ENCODE assay signal across 14 cellular contexts in the genomic region with DNA sequence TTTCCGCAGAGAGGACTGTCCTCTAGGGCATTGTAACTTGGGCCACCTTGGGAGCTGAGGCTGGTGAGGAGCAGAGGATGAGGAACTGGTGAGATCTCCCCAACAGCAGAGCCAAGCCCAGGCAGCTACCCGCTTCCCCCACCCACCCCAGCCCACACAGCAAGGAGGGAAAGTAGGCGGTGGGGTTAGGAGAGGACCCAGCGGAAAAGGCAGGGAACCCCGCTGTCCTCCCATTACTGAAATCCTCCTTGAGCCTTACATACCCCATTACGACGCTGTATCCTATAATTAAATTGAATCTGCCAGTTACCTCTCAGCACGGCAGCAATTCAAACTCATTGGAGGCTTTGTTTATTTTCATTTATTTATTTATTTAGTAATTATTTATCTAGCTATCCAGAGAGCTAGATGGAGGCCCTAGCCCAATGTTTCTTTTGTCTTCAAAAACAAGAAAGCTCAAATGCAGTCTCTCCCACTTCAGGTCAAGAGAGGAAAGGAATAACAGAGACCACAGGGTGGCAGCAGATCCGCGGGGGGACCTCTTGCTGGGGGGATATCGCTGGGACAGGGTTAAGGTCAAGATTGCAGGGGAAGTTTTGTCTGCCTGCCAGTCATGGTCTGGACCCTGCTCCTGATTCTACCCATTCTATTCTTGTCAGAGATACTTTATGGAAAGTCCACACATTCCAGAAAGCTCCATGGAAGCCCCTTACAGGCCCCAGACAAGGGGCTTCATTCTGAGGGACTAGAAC.
A peak's percentile ranks its signal among the peaks of the same experiment; 100 is the strongest.
DNase-seq lines count a peak whose midpoint lies in the region; ATAC-seq, FAIRE-seq and TF ChIP-seq lines count a peak whose summit lies in the region.
"Had no signal": no experiment of that assay in that cellular context is flagged by ENCODE, and none has a peak within 500 bp of the region (broad histone marks: within the 10 kb centered on the region; RNA-seq: fewer than 3 reads in every experiment).

No MANE protein-coding gene starts in this region.

- H2AFZ ChIP-seq in endothelial cell of umbilical vein (ENCODE audit: low read depth, low read length): no peak overlapping the region

- H3K9me3 Mint-ChIP-seq in HFFc6: no peaks in the 10 kb centered on the region
- no peaks in the 10 kb centered on the region for H3K9me3 Mint-ChIP-seq in activated T-helper 1 cell treated with anti-CD3 and anti-CD28 coated beads, Interleukin-12 subunit alpha, Interleukin-12 subunit beta, Interleukin-2, Interleukin-4 antibody, amounts not matched to agents 30 ng/mL and 10 ng/mL and 1 ng/mL, durations not matched to agents 14 hours and 24 hours and 36 hours

- no peak for TF ChIP-seq POLR2A in endothelial cell of umbilical vein (IDR thresholded peaks at IDR 0.05; ENCODE audit: low read depth, low read length)

- H3K36me3 ChIP-seq in A673 (ENCODE audit: insufficient read depth, low read length, poor library complexity, severe bottlenecking) (no peaks in the 10 kb centered on the region), endothelial cell of umbilical vein (ENCODE audit: control insufficient read depth in 2 of 2, extremely low read depth in 1 of 2, insufficient read depth in 2 of 2, low read length in 2 of 2) (no peaks in the 10 kb centered on the region)
- H3K36me3 ChIP-seq: pancreas, Peyer's patch had no signal

- H3K36me3 Mint-ChIP-seq in HFFc6 (ENCODE audit: low read depth): no peaks in the 10 kb centered on the region
- H3K36me3 Mint-ChIP-seq in activated T-helper 1 cell treated with anti-CD3 and anti-CD28 coated beads, Interleukin-12 subunit alpha, Interleukin-12 subunit beta, Interleukin-2, Interleukin-4 antibody, amounts not matched to agents 30 ng/mL and 10 ng/mL and 1 ng/mL, durations not matched to agents 14 hours and 24 hours and 36 hours (ENCODE audit: low read depth): no peaks in the 10 kb centered on the region

- TF ChIP-seq CTCF in A673 (conservative IDR thresholded peaks at IDR 0.05; ENCODE audit: low read depth, low read length): peak; percentile 60
- peak; percentile 55 for TF ChIP-seq CTCF in HFFc6 (IDR thresholded peaks at IDR 0.05)
- TF ChIP-seq CTCF in endothelial cell of umbilical vein (IDR thresholded peaks at IDR 0.05; ENCODE audit: extremely low read depth in 1 of 2, insufficient read depth in 1 of 2, low read depth in 1 of 2, low read length in 2 of 2): peak in 1 of 2 donors; percentile 27

- CTCF ChIA-PET in A673 (lab: Charles Lee) (interaction anchor here (0.7 kb wide), 3 partner anchors 137 to 417 kb away, joined by 5 to 9 read pairs (median 8); no protein-coding TSS in a partner anchor), endothelial cell of umbilical vein (lab: Charles Lee) (interaction anchor here (0.7 to 1.6 kb wide), 11 partner anchors 11 to 1607 kb away, joined by 3 to 22 read pairs (median 3); no protein-coding TSS in a partner anchor)

- H3K9me3 ChIP-seq in A673 (ENCODE audit: low read depth, low read length, poor library complexity, severe bottlenecking): no peaks in the 10 kb centered on the region
- no peaks in the 10 kb centered on the region for H3K9me3 ChIP-seq in endothelial cell of umbilical vein (replicated peaks; ENCODE audit: control insufficient read depth, insufficient read depth, low read length)
- H3K9me3 ChIP-seq: pancreas, Peyer's patch had no signal

- no peaks in the 10 kb centered on the region for H4K20me1 ChIP-seq in endothelial cell of umbilical vein (replicated peaks; ENCODE audit: control insufficient read depth, extremely low read depth, insufficient read depth, low read length)

- no peak for FAIRE-seq in endothelial cell of umbilical vein (lab: Jason Lieb, UNC)
- FAIRE-seq: pancreas had no signal

- H3K27me3 ChIP-seq in A673 (replicated peaks; ENCODE audit: insufficient read depth, low read depth, low read length, poor library complexity) (peaks cover 16% of the 10 kb centered on the region), endothelial cell of umbilical vein (ENCODE audit: control insufficient read depth in 2 of 2, insufficient read depth in 2 of 2, low read length in 2 of 2) (no peaks in the 10 kb centered on the region)
- H3K27me3 ChIP-seq: pancreas, Peyer's patch had no signal

- peaks cover 5% of the 10 kb centered on the region for H3K27me3 Mint-ChIP-seq in HFFc6 (ENCODE audit: insufficient read depth)
- peaks cover 2% of the 10 kb centered on the region for H3K27me3 Mint-ChIP-seq in activated T-helper 1 cell treated with anti-CD3 and anti-CD28 coated beads, Interleukin-12 subunit alpha, Interleukin-12 subunit beta, Interleukin-2, Interleukin-4 antibody, amounts not matched to agents 30 ng/mL and 10 ng/mL and 1 ng/mL, durations not matched to agents 14 hours and 24 hours and 36 hours (ENCODE audit: insufficient read depth)

- no peak overlapping the region for H3K4me2 ChIP-seq in endothelial cell of umbilical vein (ENCODE audit: insufficient read depth, low read length)

- H3K9me1 ChIP-seq in endothelial cell of umbilical vein (replicated peaks; ENCODE audit: control insufficient read depth, extremely low read depth, insufficient read depth, low read length): no peaks in the 10 kb centered on the region

- no peaks in the 10 kb centered on the region for H3K4me1 ChIP-seq in A673 (ENCODE audit: insufficient read depth, low read length, poor library complexity, severe bottlenecking)
- no peaks in the 10 kb centered on the region for H3K4me1 ChIP-seq in endothelial cell of umbilical vein (ENCODE audit: control insufficient read depth, extremely low read depth, insufficient read depth, low read length)
- H3K4me1 ChIP-seq: pancreas, Peyer's patch had no signal

- ATAC-seq in GM19395 (IDR thresholded peaks at IDR 0.05; ENCODE audit: unreplicated experiment) (no peak), GM21381 (IDR thresholded peaks at IDR 0.05; ENCODE audit: unreplicated experiment) (no peak), GM19455 (IDR thresholded peaks at IDR 0.05; ENCODE audit: unreplicated experiment) (no peak)
- ATAC-seq: pancreas had no signal

- intact Hi-C loops in A673 (cut with micrococcal nuclease; ENCODE audit: unreplicated experiment): loop anchor here (5.0 to 10.0 kb wide), 3 partner anchors 131 to 421 kb away; no protein-coding TSS in a partner anchor
- intact Hi-C loops in endothelial cell of umbilical vein (cut with micrococcal nuclease): loop anchor here (1.0 kb wide), 1 partner anchor 417 kb away; no protein-coding TSS in a partner anchor
- intact Hi-C loops in activated T-helper 1 cell treated with anti-CD3 and anti-CD28 coated beads, Interleukin-12 subunit alpha, Interleukin-12 subunit beta, Interleukin-2, Interleukin-4 antibody, amounts not matched to agents 30 ng/mL and 10 ng/mL and 1 ng/mL, durations not matched to agents 14 hours and 24 hours and 36 hours (cut with micrococcal nuclease): no loop called here

- H3K79me2 ChIP-seq in endothelial cell of umbilical vein (ENCODE audit: control insufficient read depth, insufficient read depth, low read length): no peaks in the 10 kb centered on the region

- POLR2A ChIA-PET in A673 (lab: Charles Lee; ENCODE audit: low non-redundant PET) (no interaction called here), endothelial cell of umbilical vein (lab: Charles Lee) (no interaction called here)

- H3K4me3 Mint-ChIP-seq in HFFc6: no peak overlapping the region
- no peak overlapping the region for H3K4me3 Mint-ChIP-seq in activated T-helper 1 cell treated with anti-CD3 and anti-CD28 coated beads, Interleukin-12 subunit alpha, Interleukin-12 subunit beta, Interleukin-2, Interleukin-4 antibody, amounts not matched to agents 30 ng/mL and 10 ng/mL and 1 ng/mL, durations not matched to agents 14 hours and 24 hours and 36 hours

- H3K27ac Mint-ChIP-seq in HFFc6: no peak overlapping the region
- H3K27ac Mint-ChIP-seq in activated T-helper 1 cell treated with anti-CD3 and anti-CD28 coated beads, Interleukin-12 subunit alpha, Interleukin-12 subunit beta, Interleukin-2, Interleukin-4 antibody, amounts not matched to agents 30 ng/mL and 10 ng/mL and 1 ng/mL, durations not matched to agents 14 hours and 24 hours and 36 hours: no peak overlapping the region

- DNase-seq in A673 (ENCODE audit: low spot score) (peak; percentile 30), HFFc6 (no peak), NCI-H774 (lab: John Stamatoyannopoulos, UW) (peak; percentile 21), endothelial cell of umbilical vein (ENCODE audit: low read depth, low spot score) (peak; percentile 3)
- no peak for DNase-seq in activated T-helper 1 cell treated with anti-CD3 and anti-CD28 coated beads, Interleukin-12 subunit alpha, Interleukin-12 subunit beta, Interleukin-2, Interleukin-4 antibody, amounts not matched to agents 30 ng/mL and 10 ng/mL and 1 ng/mL, durations not matched to agents 14 hours and 24 hours and 36 hours (ENCODE audit: low spot score)
- DNase-seq: activated CD8-positive, alpha-beta memory T cell treated with anti-CD3 and anti-CD28 coated beads, Interleukin-2, amount 50 U/mL, for 48 hours; AML-193; NCI-H1694 treated with DMSO at 0.1 percent for 48 hours; pancreas; Peyer's patch had no signal

- dilution Hi-C loops in endothelial cell of umbilical vein (cut with MboI; ENCODE audit: extremely low pct_ligation_motif_present, low sequenced_read_pairs): no loop called here

- H3K4me1 Mint-ChIP-seq in HFFc6 (ENCODE audit: low read depth): peaks cover 16% of the 10 kb centered on the region
- no peaks in the 10 kb centered on the region for H3K4me1 Mint-ChIP-seq in activated T-helper 1 cell treated with anti-CD3 and anti-CD28 coated beads, Interleukin-12 subunit alpha, Interleukin-12 subunit beta, Interleukin-2, Interleukin-4 antibody, amounts not matched to agents 30 ng/mL and 10 ng/mL and 1 ng/mL, durations not matched to agents 14 hours and 24 hours and 36 hours (ENCODE audit: low read depth)

- H3K27ac ChIP-seq in A673 (ENCODE audit: low read depth, low read length, poor library complexity, severe bottlenecking) (no peak overlapping the region), endothelial cell of umbilical vein (ENCODE audit: insufficient read depth, low read depth, low read length) (no peak overlapping the region)
- H3K27ac ChIP-seq: pancreas, Peyer's patch had no signal

- H3K4me3 ChIP-seq in A673 (ENCODE audit: low read depth, low read length, poor library complexity, severe bottlenecking): no peak overlapping the region
- H3K4me3 ChIP-seq in endothelial cell of umbilical vein (replicated peaks in 1 of 3; ENCODE audit: insufficient read depth in 1 of 3, low read depth in 1 of 3, low read length in 3 of 3): no peak overlapping the region
- H3K4me3 ChIP-seq: lung, pancreas, Peyer's patch had no signal

- H3K9ac ChIP-seq in endothelial cell of umbilical vein (replicated peaks; ENCODE audit: extremely low read depth, insufficient read depth, low read length): no peak overlapping the region

- BruUV-seq in A673 (replicated peaks; lab: Mats Ljungman, UMichigan) (no TSS peak), endothelial cell of umbilical vein (replicated peaks; lab: Mats Ljungman, UMichigan) (no TSS peak)

TF ChIP-seq in endothelial cell of umbilical vein, 7 proteins besides CTCF, POLR2A, EP300 and RAD21 (continues in another document):
- TF ChIP-seq POLR2AphosphoS5 (IDR thresholded peaks at IDR 0.05; ENCODE audit: insufficient read depth, low read depth, low read length) (no peak), MYC (IDR thresholded peaks at IDR 0.05; ENCODE audit: low read depth, low read length) (no peak), EZH2 (IDR thresholded peaks at IDR 0.05; ENCODE audit: borderline replicate concordance, low read depth, low read length, severe bottlenecking) (no peak), GATA2 (IDR thresholded peaks at IDR 0.05; ENCODE audit: insufficient read depth, insufficient read length, low read depth, low read length) (no peak)

Comparison
In these comparisons a context has a peak if more than half of its experiments do, and no peak if none do; other contexts are left out.
1. DNase-seq: peak in A673 (single experiment), NCI-H774 (single experiment) and endothelial cell of umbilical vein (single experiment); none in HFFc6 (single experiment) and activated T-helper 1 cell treated with anti-CD3 and anti-CD28 coated beads, Interleukin-12 subunit alpha, Interleukin-12 subunit beta, Interleukin-2, Interleukin-4 antibody, amounts not matched to agents 30 ng/mL and 10 ng/mL and 1 ng/mL, durations not matched to agents 14 hours and 24 hours and 36 hours (single experiment).